In the genomic region with DNA sequence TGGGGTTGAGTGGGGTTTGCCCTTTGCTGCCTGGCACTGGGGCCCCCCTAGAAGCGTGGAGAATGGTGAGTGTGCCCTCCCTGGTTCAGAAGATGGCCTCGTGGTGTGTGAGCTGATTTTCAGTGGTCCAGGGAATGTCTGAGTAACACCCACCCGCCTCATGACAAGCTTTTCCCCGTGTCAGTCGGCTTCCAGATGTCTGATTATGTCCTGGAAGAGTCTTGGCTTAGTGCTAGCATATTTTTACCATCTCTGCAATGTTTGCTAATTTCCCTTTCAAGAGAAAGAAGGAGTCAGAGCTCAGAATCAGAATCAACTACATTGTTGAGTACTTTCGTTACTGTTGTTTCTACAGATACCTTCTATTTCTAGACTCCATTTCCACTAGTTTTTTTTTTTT, we compare ENCODE assay signal across 34 cellular contexts.
"Had no signal": no experiment of that assay in that cellular context is flagged by ENCODE, and none has a peak within 500 bp of the region (broad histone marks: within the 10 kb centered on the region; RNA-seq: fewer than 3 reads in every experiment).

No MANE protein-coding gene starts in this region.

- H3K9me3 ChIP-seq: breast epithelium, gastrocnemius medialis, left ventricle myocardium inferior, psoas muscle, sigmoid colon, tibial artery, upper lobe of right lung had no signal

- H3K4me3 Mint-ChIP-seq: activated naive CD8-positive, alpha-beta T cell; central memory CD8-positive, alpha-beta T cell; nephron; stimulated activated effector memory CD8-positive, alpha-beta T cell treated with anti-CD3 and anti-CD28 coated beads, Interleukin-12 subunit alpha, Interleukin-12 subunit beta, amount 100 ng/mL, for 72 hours; stimulated activated naive CD8-positive, alpha-beta T cell treated with anti-CD3 and anti-CD28 coated beads, Interleukin-15, amount 100 ng/mL, for 72 hours; T-helper 1 cell treated with Interleukin-12 subunit alpha and Interleukin-12 subunit beta and Interleukin-4 antibody, amounts not matched to agents 30 μg/mL and 1 μg/mL, for 36 hours had no signal

- H3K27me3 Mint-ChIP-seq: activated naive CD8-positive, alpha-beta T cell; stimulated activated naive CD8-positive, alpha-beta T cell treated with anti-CD3 and anti-CD28 coated beads, Interleukin-15, amount 100 ng/mL, for 72 hours had no signal

- H3K36me3 Mint-ChIP-seq: stimulated activated effector memory CD8-positive, alpha-beta T cell treated with anti-CD3 and anti-CD28 coated beads, Interleukin-12 subunit alpha, Interleukin-12 subunit beta, amount 100 ng/mL, for 72 hours had no signal

- H3K36me3 ChIP-seq: breast epithelium, gastrocnemius medialis, upper lobe of right lung, WERI-Rb-1 had no signal

- H3K4me1 ChIP-seq: breast epithelium, parathyroid adenoma, sigmoid colon, upper lobe of right lung had no signal

- FAIRE-seq: colon, endothelial cell of umbilical vein, small intestine, TTC549 had no signal

- H3K27ac Mint-ChIP-seq: activated naive CD8-positive, alpha-beta T cell; stimulated activated effector memory CD8-positive, alpha-beta T cell treated with anti-CD3 and anti-CD28 coated beads, Interleukin-12 subunit alpha, Interleukin-12 subunit beta, amount 100 ng/mL, for 72 hours; T-helper 1 cell treated with Interleukin-12 subunit alpha and Interleukin-12 subunit beta and Interleukin-4 antibody, amounts not matched to agents 30 μg/mL and 1 μg/mL, for 36 hours had no signal

- H3K27me3 ChIP-seq: breast epithelium, dorsolateral prefrontal cortex, gastrocnemius medialis, hepatocyte, sigmoid colon, tibial artery, upper lobe of right lung had no signal

- H3K9me3 Mint-ChIP-seq: central memory CD8-positive, alpha-beta T cell; nephron; stimulated activated effector memory CD8-positive, alpha-beta T cell treated with anti-CD3 and anti-CD28 coated beads, Interleukin-12 subunit alpha, Interleukin-12 subunit beta, amount 100 ng/mL, for 72 hours; stimulated activated naive CD8-positive, alpha-beta T cell treated with anti-CD3 and anti-CD28 coated beads, Interleukin-15, amount 100 ng/mL, for 72 hours; T-helper 1 cell treated with Interleukin-12 subunit alpha and Interleukin-12 subunit beta and Interleukin-4 antibody, amounts not matched to agents 30 μg/mL and 1 μg/mL, for 36 hours had no signal

- DNase-seq: activated CD4-positive, alpha-beta T cell treated with anti-CD3 and anti-CD28 coated beads for 48 hours; activated CD4-positive, alpha-beta T cell treated with anti-CD3 and anti-CD28 coated beads, Interleukin-2, amount 50 U/mL, for 48 hours; activated CD8-positive, alpha-beta memory T cell treated with anti-CD3 and anti-CD28 coated beads for 24 hours; activated effector memory CD4-positive, alpha-beta T cell treated with Interleukin-2 at 50 U/mL for 16 hours; activated naive CD4-positive, alpha-beta T cell treated with Interleukin-2 at 50 U/mL for 16 hours; effector memory CD4-positive, alpha-beta T cell; gastrocnemius medialis; glutamatergic neuron; islet precursor cell; left ventricle myocardium inferior; nucleus accumbens; psoas muscle; sigmoid colon; small intestine; stimulated activated CD4-positive, alpha-beta T cell treated with anti-CD3 and anti-CD28 coated beads, Interleukin-4, amount 100 ng/mL, for 24 hours; stimulated activated naive CD8-positive, alpha-beta T cell treated with anti-CD3 and anti-CD28 coated beads, Interleukin-15, amount 100 ng/mL, for 72 hours; substantia nigra; T-helper 9 cell; tibial artery; upper lobe of right lung; WERI-Rb-1 had no signal

- H3K4me3 ChIP-seq: breast epithelium, gastrocnemius medialis, hepatocyte, left ventricle myocardium inferior, psoas muscle, sigmoid colon, tibial artery, upper lobe of right lung had no signal

- H3K27ac ChIP-seq: breast epithelium, gastrocnemius medialis, hepatocyte, left ventricle myocardium inferior, parathyroid adenoma, psoas muscle, sigmoid colon, upper lobe of right lung, WERI-Rb-1 had no signal

- ATAC-seq: activated CD4-positive, CD25-positive, alpha-beta regulatory T cell treated with anti-CD3 and anti-CD28 coated beads, Interleukin-2, amount 50 U/mL, for 24 hours; gastrocnemius medialis; psoas muscle; stimulated activated effector memory CD8-positive, alpha-beta T cell treated with anti-CD3 and anti-CD28 coated beads, Interleukin-12 subunit alpha, Interleukin-12 subunit beta, amount 100 ng/mL, for 72 hours; stimulated activated naive CD8-positive, alpha-beta T cell treated with anti-CD3 and anti-CD28 coated beads, Interleukin-15, amount 100 ng/mL, for 72 hours; upper lobe of right lung had no signal
